Comparison of ENCODE assay signal across 21 cellular contexts in genomic region chr1:42926870-42927242, GRCh38. TPM values are rescaled to one million over a fixed set of nuclear protein-coding genes. Genes with fewer than 3 reads are reported as not detected.
DNase-seq lines count a peak whose midpoint lies in the region; ATAC-seq and TF ChIP-seq lines count a peak whose summit lies in the region.
"Had no signal": no experiment of that assay in that cellular context is flagged by ENCODE, and none has a peak within 500 bp of the region (broad histone marks: within the 10 kb centered on the region; RNA-seq: fewer than 3 reads in every experiment).

No MANE protein-coding gene starts in this region.

- H3K4me3 ChIP-seq in WERI-Rb-1 (ENCODE audit: low read depth, low read length) (no peak overlapping the region), esophagus squamous epithelium (no peak overlapping the region), tibial artery (no peak overlapping the region)
- H3K4me3 ChIP-seq in CD8-positive, alpha-beta memory T cell (ENCODE audit: low read length), result no peak overlapping the region
- H3K4me3 ChIP-seq: coronary artery had no signal

- H3K27ac Mint-ChIP-seq in natural killer cell, result peak overlapping the region; percentile 27 to 61
- H3K27ac Mint-ChIP-seq in natural killer cell treated with Interleukin-12 subunit alpha and Interleukin-12 subunit beta and Interleukin-15 and Interleukin-18, amount 100 ng/mL, for 72 hours, result no peak overlapping the region
- H3K27ac Mint-ChIP-seq in CD8-positive, alpha-beta memory T cell, result peak overlapping the region in 2 of 8 donors; percentile 16 to 61
- H3K27ac Mint-ChIP-seq in activated CD4-positive, alpha-beta T cell treated with anti-CD3 and anti-CD28 coated beads for 36 hours, result no peak overlapping the region
- H3K27ac Mint-ChIP-seq: nephron had no signal

- 71 to 73% methylated on average over 5 to 10 of the region's 12 CpGs for WGBS in esophagus squamous epithelium, 2 donors

- H3K9me3 Mint-ChIP-seq in natural killer cell, result no peaks in the 10 kb centered on the region
- no peaks in the 10 kb centered on the region for H3K9me3 Mint-ChIP-seq in natural killer cell treated with Interleukin-12 subunit alpha and Interleukin-12 subunit beta and Interleukin-15 and Interleukin-18, amount 100 ng/mL, for 72 hours
- H3K9me3 Mint-ChIP-seq in CD8-positive, alpha-beta memory T cell, result no peaks in the 10 kb centered on the region
- no peaks in the 10 kb centered on the region for H3K9me3 Mint-ChIP-seq in activated CD4-positive, alpha-beta T cell treated with anti-CD3 and anti-CD28 coated beads for 36 hours (ENCODE audit: low read depth)
- H3K9me3 Mint-ChIP-seq: activated naive CD4-positive, alpha-beta T cell treated with anti-CD3 and anti-CD28 coated beads, Interleukin-2, amount 50 U/mL, for 72 hours; CD4-positive, alpha-beta T cell; nephron had no signal

- peaks cover 45% of the 10 kb centered on the region for H3K4me1 ChIP-seq in CD8-positive, alpha-beta memory T cell (ENCODE audit: insufficient read depth, low read length)
- H3K4me1 ChIP-seq in esophagus squamous epithelium, result peaks cover 18 to 81% (median 22%) of the 10 kb centered on the region in 3 donors
- H3K4me1 ChIP-seq in tibial artery, result peaks cover 0 to 19% (median 7%) of the 10 kb centered on the region in 4 donors

- POLR2A ChIA-PET in CD8-positive, alpha-beta memory T cell (lab: Charles Lee), result no interaction called here
- POLR2A ChIA-PET in activated CD4-positive, alpha-beta T cell treated with anti-CD3 and anti-CD28 coated beads for 36 hours (lab: Charles Lee), result no interaction called here

- H3K36me3 ChIP-seq in WERI-Rb-1 (peaks cover 66% of the 10 kb centered on the region), esophagus squamous epithelium (peaks cover 43 to 64% (median 48%) of the 10 kb centered on the region in 3 donors), tibial artery (peaks cover 33 to 54% (median 45%) of the 10 kb centered on the region in 3 donors)
- peaks cover 49% of the 10 kb centered on the region for H3K36me3 ChIP-seq in CD8-positive, alpha-beta memory T cell (ENCODE audit: insufficient read depth, low read length)

- no peak overlapping the region for H3K4me3 Mint-ChIP-seq in natural killer cell
- H3K4me3 Mint-ChIP-seq in natural killer cell treated with Interleukin-12 subunit alpha and Interleukin-12 subunit beta and Interleukin-15 and Interleukin-18, amount 100 ng/mL, for 72 hours, result no peak overlapping the region
- H3K4me3 Mint-ChIP-seq in CD8-positive, alpha-beta memory T cell, result no peak overlapping the region
- H3K4me3 Mint-ChIP-seq in activated CD4-positive, alpha-beta T cell treated with anti-CD3 and anti-CD28 coated beads for 36 hours, result no peak overlapping the region
- H3K4me3 Mint-ChIP-seq: CD4-positive, alpha-beta T cell had no signal

- H3K36me3 Mint-ChIP-seq in natural killer cell, result peaks cover 8% of the 10 kb centered on the region
- peaks cover 29% of the 10 kb centered on the region for H3K36me3 Mint-ChIP-seq in natural killer cell treated with Interleukin-12 subunit alpha and Interleukin-12 subunit beta and Interleukin-15 and Interleukin-18, amount 100 ng/mL, for 72 hours
- peaks cover 13 to 69% (median 21%) of the 10 kb centered on the region in 3 donors for H3K36me3 Mint-ChIP-seq in CD8-positive, alpha-beta memory T cell
- peaks cover 61% of the 10 kb centered on the region for H3K36me3 Mint-ChIP-seq in activated CD4-positive, alpha-beta T cell treated with anti-CD3 and anti-CD28 coated beads for 36 hours (ENCODE audit: low read depth)

- no peak for TF ChIP-seq CTCF in natural killer cell (IDR thresholded peaks at IDR 0.05)
- TF ChIP-seq CTCF in WERI-Rb-1 (IDR thresholded peaks at IDR 0.05; ENCODE audit: low read depth, low read length), result no peak
- no peak for TF ChIP-seq CTCF in esophagus squamous epithelium (IDR thresholded peaks at IDR 0.05)
- TF ChIP-seq CTCF in tibial artery (IDR thresholded peaks at IDR 0.05), result no peak

- no peak for TF ChIP-seq POLR2A in esophagus squamous epithelium (IDR thresholded peaks at IDR 0.05)

- no peaks in the 10 kb centered on the region for H3K9me3 ChIP-seq in WERI-Rb-1 (ENCODE audit: severe bottlenecking)
- H3K9me3 ChIP-seq in CD8-positive, alpha-beta memory T cell (ENCODE audit: low read length), result no peaks in the 10 kb centered on the region
- H3K9me3 ChIP-seq in esophagus squamous epithelium, result no peaks in the 10 kb centered on the region
- no peaks in the 10 kb centered on the region for H3K9me3 ChIP-seq in tibial artery

- H3K27ac ChIP-seq in WERI-Rb-1, result peak overlapping the region; percentile 61
- H3K27ac ChIP-seq in CD8-positive, alpha-beta memory T cell (ENCODE audit: low read depth, low read length), result no peak overlapping the region
- H3K27ac ChIP-seq in esophagus squamous epithelium, result peak overlapping the region in 2 of 4 donors; percentile 23 to 94
- H3K27ac ChIP-seq in tibial artery, result no peak overlapping the region
- H3K27ac ChIP-seq: coronary artery had no signal

- no peak for ATAC-seq in natural killer cell
- no peak for ATAC-seq in natural killer cell treated with Interleukin-12 subunit alpha and Interleukin-12 subunit beta and Interleukin-15 and Interleukin-18, amount 100 ng/mL, for 72 hours
- no peak for ATAC-seq in activated CD4-positive, alpha-beta T cell treated with anti-CD3 and anti-CD28 coated beads for 36 hours
- ATAC-seq: activated naive CD4-positive, alpha-beta T cell treated with anti-CD3 and anti-CD28 coated beads, Interleukin-2, amount 50 U/mL, for 72 hours had no signal

- intact Hi-C loops in natural killer cell (cut with micrococcal nuclease) (no loop called here), esophagus squamous epithelium (cut with DNase I) (no loop called here), tibial artery (cut with DNase I; ENCODE audit: low total_unique reads) (loop anchor here (5.0 to 10.0 kb wide), 2 partner anchors 35 to 418 kb away; no protein-coding TSS in a partner anchor)
- intact Hi-C loops in activated CD4-positive, alpha-beta T cell treated with anti-CD3 and anti-CD28 coated beads for 36 hours (cut with DNase I, micrococcal nuclease), result no loop called here

- no peaks in the 10 kb centered on the region for H3K27me3 ChIP-seq in WERI-Rb-1 (ENCODE audit: insufficient read depth, low read depth, severe bottlenecking)
- H3K27me3 ChIP-seq in CD8-positive, alpha-beta memory T cell (ENCODE audit: insufficient read depth, low read length, poor library complexity, severe bottlenecking), result no peaks in the 10 kb centered on the region
- H3K27me3 ChIP-seq in esophagus squamous epithelium, result no peaks in the 10 kb centered on the region
- no peaks in the 10 kb centered on the region for H3K27me3 ChIP-seq in tibial artery

- no peaks in the 10 kb centered on the region for H3K27me3 Mint-ChIP-seq in natural killer cell (ENCODE audit: low read depth in 2 of 2)
- H3K27me3 Mint-ChIP-seq in natural killer cell treated with Interleukin-12 subunit alpha and Interleukin-12 subunit beta and Interleukin-15 and Interleukin-18, amount 100 ng/mL, for 72 hours, result no peaks in the 10 kb centered on the region
- peaks cover 0 to 1% of the 10 kb centered on the region in 2 donors for H3K27me3 Mint-ChIP-seq in CD8-positive, alpha-beta memory T cell
- H3K27me3 Mint-ChIP-seq in activated CD4-positive, alpha-beta T cell treated with anti-CD3 and anti-CD28 coated beads for 36 hours, result no peaks in the 10 kb centered on the region
- H3K27me3 Mint-ChIP-seq: CD4-positive, alpha-beta T cell had no signal

- H3K4me1 Mint-ChIP-seq in natural killer cell, result peaks cover 67 to 73% of the 10 kb centered on the region in 2 donors
- H3K4me1 Mint-ChIP-seq in natural killer cell treated with Interleukin-12 subunit alpha and Interleukin-12 subunit beta and Interleukin-15 and Interleukin-18, amount 100 ng/mL, for 72 hours (ENCODE audit: low read depth in 2 of 2), result peaks cover 55 to 72% of the 10 kb centered on the region in 2 donors
- peaks cover 55 to 63% (median 57%) of the 10 kb centered on the region in 3 donors for H3K4me1 Mint-ChIP-seq in CD8-positive, alpha-beta memory T cell
- peaks cover 49% of the 10 kb centered on the region for H3K4me1 Mint-ChIP-seq in activated CD4-positive, alpha-beta T cell treated with anti-CD3 and anti-CD28 coated beads for 36 hours

- CTCF ChIA-PET in CD8-positive, alpha-beta memory T cell (lab: Charles Lee), result interaction anchor here (1.2 to 10.1 kb wide), 2 partner anchors 20 to 145 kb away, joined by 4 to 141 read pairs; no protein-coding TSS in a partner anchor
- CTCF ChIA-PET in activated CD4-positive, alpha-beta T cell treated with anti-CD3 and anti-CD28 coated beads for 36 hours (lab: Charles Lee), result interaction anchor here (6.1 kb wide), 1 partner anchor 146 kb away, joined by 92 read pairs; no protein-coding TSS in a partner anchor

- DNase-seq in natural killer cell (no peak), WERI-Rb-1 (no peak), mesenteric fat pad (ENCODE audit: low spot score) (peak; percentile 64), esophagus squamous epithelium (lab: John Stamatoyannopoulos, UW) (no peak), tibial artery (no peak)
- no peak for DNase-seq in natural killer cell treated with Interleukin-12 subunit alpha and Interleukin-12 subunit beta and Interleukin-15 and Interleukin-18, amount 100 ng/mL, for 72 hours (ENCODE audit: low spot score)
- no peak for DNase-seq in CD8-positive, alpha-beta memory T cell
- no peak for DNase-seq in activated CD4-positive, alpha-beta T cell treated with anti-CD3 and anti-CD28 coated beads for 36 hours
- DNase-seq: ACHN; activated T-cell treated with anti-CD3 and anti-CD28 coated beads, Interleukin-2, amount 50 U/mL, for 1 hour; CD4-positive, alpha-beta T cell; foreskin fibroblast; mammary epithelial cell; NCI-H524 treated with DMSO at 0.1 percent for 48 hours; Right ventricle myocardium superior; stimulated activated CD4-positive, alpha-beta T cell treated with anti-CD3 and anti-CD28 coated beads, Interleukin-12 subunit alpha, Interleukin-12 subunit beta, amount 100 ng/mL, for 4 hours; stimulated activated CD8-positive, alpha-beta memory T cell treated with anti-CD3 and anti-CD28 coated beads, Interleukin-4, amount 100 ng/mL, for 48 hours; SW 1271 had no signal

RNA-seq across cellular contexts. Expression of gene SLC2A1, which starts 31.8 kb away (rescaled TPM):
- total RNA-seq in natural killer cell (100 to 1,000 TPM in 1 of 3 donors, 10 to 100 TPM in 2; 94.7 to 143 (median 95.1) TPM), mesenteric fat pad (16.3 TPM), esophagus squamous epithelium (100 to 1,000 TPM; 238 to 883 (median 448) TPM)
- 100 to 1,000 TPM; 105 to 131 TPM for total RNA-seq in natural killer cell treated with Interleukin-12 subunit alpha and Interleukin-12 subunit beta and Interleukin-15 and Interleukin-18, amount 100 ng/mL, for 72 hours
- 100 to 1,000 TPM; 103 to 108 TPM for total RNA-seq in CD8-positive, alpha-beta memory T cell
- 42.6 TPM for polyA plus RNA-seq in CD8-positive, alpha-beta memory T cell
- total RNA-seq in activated CD4-positive, alpha-beta T cell treated with anti-CD3 and anti-CD28 coated beads for 36 hours, result 100 to 1,000 TPM; 115 to 125 TPM

Comparison
In these comparisons a context has a peak if more than half of its experiments do, and no peak if none do; other contexts are left out.
1. H3K27ac Mint-ChIP-seq: peak in natural killer cell (2 of 2); none in natural killer cell treated with Interleukin-12 subunit alpha and Interleukin-12 subunit beta and Interleukin-15 and Interleukin-18, amount 100 ng/mL, for 72 hours (0 of 2) and activated CD4-positive, alpha-beta T cell treated with anti-CD3 and anti-CD28 coated beads for 36 hours (single experiment).